12 cellular contexts compared by ENCODE assay signal in genomic region chr15:73284073-73284472, GRCh38.
DNase-seq lines count a peak whose midpoint lies in the region; ATAC-seq, FAIRE-seq and TF ChIP-seq lines count a peak whose summit lies in the region.
"Had no signal": no experiment of that assay in that cellular context is flagged by ENCODE, and none has a peak within 500 bp of the region (broad histone marks: within the 10 kb centered on the region; RNA-seq: fewer than 3 reads in every experiment).

No MANE protein-coding gene starts in this region.

- TF ChIP-seq CTCF in A549 (IDR thresholded peaks at IDR 0.05) (peak; percentile 37), GM12865 (IDR thresholded peaks at IDR 0.05; ENCODE audit: insufficient read depth, low read depth, low read length, missing control alignments) (peak; percentile 11)

- H3K4me1 ChIP-seq in A549, result no peaks in the 10 kb centered on the region

- H3K9me3 ChIP-seq in A549, result no peaks in the 10 kb centered on the region

- no peak overlapping the region for H3K4me2 ChIP-seq in A549

- FAIRE-seq in A549 (lab: Jason Lieb, UNC) (peak; percentile 72), GM12891 (lab: Jason Lieb, UNC) (no peak)
- FAIRE-seq: TTC549 had no signal

- peak; percentile 57; a peak in 4 of 6 replicates for ATAC-seq in A549
- ATAC-seq in HG02884 (IDR thresholded peaks at IDR 0.05; ENCODE audit: unreplicated experiment), result no peak
- no peak for ATAC-seq in HG03039 (IDR thresholded peaks at IDR 0.05; ENCODE audit: unreplicated experiment)
- ATAC-seq: natural killer cell treated with Interleukin-12 subunit alpha and Interleukin-12 subunit beta and Interleukin-15 and Interleukin-18, amount 100 ng/mL, for 72 hours had no signal

- CTCF ChIA-PET in A549 (lab: Yijun Ruan, JAX), result interaction anchor here (0.6 to 10.1 kb wide), 11 partner anchors 8 to 400 kb away, joined by 3 to 112 read pairs (median 4); no protein-coding TSS in a partner anchor

- H3K4me3 ChIP-seq in A549, result no peak overlapping the region
- no peak overlapping the region for H3K4me3 ChIP-seq in GM12865 (ENCODE audit: low read depth, low read length)

- DNase-seq in A549 (ENCODE audit: low read depth in 1 of 2, low spot score in 1 of 2) (peak in 1 of 2 experiments; percentile 17), GM12865 (ENCODE audit: low read depth) (no peak), OCI-M1 (lab: John Stamatoyannopoulos, UW) (peak; percentile 13), fibroblast of gingiva (ENCODE audit: low read depth) (peak; percentile 52), GM12891 (ENCODE audit: insufficient read length, low spot score) (no peak)
- DNase-seq in activated CD8-positive, alpha-beta memory T cell treated with anti-CD3 and anti-CD28 coated beads, Interleukin-2, amount 50 U/mL, for 4 hours, result no peak
- DNase-seq: DMS79 treated with DMSO at 0.1 percent for 48 hours, NCI-H2107 had no signal

- no peak for TF ChIP-seq EP300 in A549 (IDR thresholded peaks at IDR 0.05)

- H3K27ac ChIP-seq in A549, result no peak overlapping the region

- POLR2A ChIA-PET in A549 (lab: Yijun Ruan, JAX), result no interaction called here

- 86% methylated on average over 1 of the region's 1 CpG for WGBS in A549 (ENCODE audit: missing lambda C conversion rate)

- TF ChIP-seq POLR2A in A549 (IDR thresholded peaks at IDR 0.05; ENCODE audit: low read length) (no peak), GM12891 (IDR thresholded peaks at IDR 0.05; ENCODE audit: low read depth, low read length) (no peak)

- TF ChIP-seq RAD21 in A549 (conservative IDR thresholded peaks at IDR 0.05 in 1 of 2, IDR thresholded peaks at IDR 0.05 in 1 of 2), result peak; percentile 52 to 58

TF ChIP-seq in A549, 52 proteins besides CTCF, POLR2A, EP300 and RAD21:
- TF ChIP-seq SMC3 (IDR thresholded peaks at IDR 0.05), result 0 out of 3 replicates have a peak, but pooled peaks have one; percentile 17
- TF ChIP-seq NFE2L2 (conservative IDR thresholded peaks at IDR 0.05; ENCODE audit: low read length), result no peak
- no peak for TF ChIP-seq BHLHE40 (IDR thresholded peaks at IDR 0.05; ENCODE audit: low read depth, low read length)
- TF ChIP-seq MAX (IDR thresholded peaks at IDR 0.05), result no peak
- no peak for TF ChIP-seq MAZ (IDR thresholded peaks at IDR 0.05; ENCODE audit: borderline replicate concordance, low read depth, low read length)
- no peak for TF ChIP-seq PBX3 (IDR thresholded peaks at IDR 0.05)
- TF ChIP-seq JUN (IDR thresholded peaks at IDR 0.05), result no peak
TF ChIP-seq in A549: peak in this region for 1.

TF ChIP-seq in GM12891, 5 proteins besides CTCF, POLR2A, EP300 and RAD21:
- TF ChIP-seq TAF1 (IDR thresholded peaks at IDR 0.05; ENCODE audit: low read depth, low read length) (no peak), POU2F2 (IDR thresholded peaks at IDR 0.05; ENCODE audit: low read depth, low read length) (no peak), PAX5 (IDR thresholded peaks at IDR 0.05; ENCODE audit: insufficient read depth, low read length, severe bottlenecking) (no peak), SPI1 (IDR thresholded peaks at IDR 0.05; ENCODE audit: low read depth, low read length) (no peak), POLR2AphosphoS5 (IDR thresholded peaks at IDR 0.05; ENCODE audit: low read depth, low read length) (no peak)
TF ChIP-seq in GM12891: peak in this region for 0.

Comparison
In these comparisons a context has a peak if more than half of its experiments do, and no peak if none do; other contexts are left out.
1. ATAC-seq: peak in A549 (2 of 2); none in HG02884 (single experiment) and HG03039 (single experiment).
2. DNase-seq: peak in OCI-M1 (single experiment) and fibroblast of gingiva (single experiment); none in GM12865 (single experiment), activated CD8-positive, alpha-beta memory T cell treated with anti-CD3 and anti-CD28 coated beads, Interleukin-2, amount 50 U/mL, for 4 hours (single experiment) and GM12891 (single experiment).